Comparison of ENCODE assay signal across 8 cellular contexts in genomic region chr13:77492982-77493381, GRCh38. TPM values are rescaled to one million over a fixed set of nuclear protein-coding genes. Genes with fewer than 3 reads are reported as not detected.
A peak's percentile ranks its signal among the peaks of the same experiment; 100 is the strongest.
DNase-seq lines count a peak whose midpoint lies in the region; ATAC-seq and TF ChIP-seq lines count a peak whose summit lies in the region.

No MANE protein-coding gene starts in this region.

- no peaks in the 10 kb centered on the region for H3K79me2 ChIP-seq in smooth muscle cell (ENCODE audit: low read depth)

- H3K27ac ChIP-seq in smooth muscle cell (ENCODE audit: low read depth), result no peak overlapping the region

- TF ChIP-seq CTCF in GM13977 (IDR thresholded peaks at IDR 0.05; ENCODE audit: extremely low read depth, insufficient read depth, missing control alignments) (peak; percentile 80), smooth muscle cell (IDR thresholded peaks at IDR 0.05; ENCODE audit: borderline replicate concordance, insufficient read depth, poor library complexity, severe bottlenecking) (peak; percentile 23)

- H3F3A ChIP-seq in smooth muscle cell (ENCODE audit: low read depth), result no peaks in the 10 kb centered on the region

- H3K9ac ChIP-seq in smooth muscle cell (ENCODE audit: low read depth), result no peak overlapping the region

- in situ Hi-C loops in GM13977 (cut with MboI; ENCODE audit: low pct_unique_long_range_greater_than_20kb, low sequenced_read_pairs, unreplicated experiment), result loop anchor here (5.0 kb wide), 1 partner anchor 74 kb away; no protein-coding TSS in a partner anchor

- H3K36me3 ChIP-seq in smooth muscle cell (ENCODE audit: low read depth), result no peaks in the 10 kb centered on the region

- no peaks in the 10 kb centered on the region for H3K27me3 ChIP-seq in smooth muscle cell (ENCODE audit: low read depth)

- H2AFZ ChIP-seq in smooth muscle cell (ENCODE audit: low read depth), result no peak overlapping the region

- H3K4me3 ChIP-seq in smooth muscle cell, result no peak overlapping the region

- no peaks in the 10 kb centered on the region for H4K20me1 ChIP-seq in smooth muscle cell (ENCODE audit: low read depth)

- no peak overlapping the region for H3K4me2 ChIP-seq in smooth muscle cell

- no peaks in the 10 kb centered on the region for H3K9me3 ChIP-seq in smooth muscle cell (replicated peaks; ENCODE audit: low read depth)

- WGBS in smooth muscle cell (ENCODE audit: low lambda C conversion rate), result 69% methylated on average over 1 of the region's 1 CpG

- ATAC-seq in HG03159 (IDR thresholded peaks at IDR 0.05; ENCODE audit: unreplicated experiment), result peak; percentile 81
- ATAC-seq in esophagus mucosa, result peak; percentile 89
- ATAC-seq in GM19023 (IDR thresholded peaks at IDR 0.05; ENCODE audit: unreplicated experiment), result no peak

- no peaks in the 10 kb centered on the region for H3K4me1 ChIP-seq in smooth muscle cell (ENCODE audit: low read depth)

- peak; percentile 11 for DNase-seq in A172 (ENCODE audit: low spot score)
- no peak for DNase-seq in GM13977 (ENCODE audit: low spot score)
- peak; percentile 99 for DNase-seq in NCI-H82 treated with DMSO at 0.1 percent for 48 hours (lab: John Stamatoyannopoulos, UW; ENCODE audit: unreplicated experiment)
- DNase-seq in smooth muscle cell (lab: John Stamatoyannopoulos, UW; ENCODE audit: unreplicated experiment), result no peak
- DNase-seq in T-helper 9 cell, result no peak

RNA-seq across cellular contexts. Expression of gene SCEL, which starts 42.5 kb away (rescaled TPM):
- not detected in 2 replicates for total RNA-seq in A172 (2014; rRNA removed; shearing (Covaris generic))
- 251 TPM for total RNA-seq in esophagus mucosa
- total RNA-seq in smooth muscle cell, result 4.3 TPM in 2 replicates
- polyA plus RNA-seq in smooth muscle cell, result 0.54 and 0.55 TPM in 2 replicates

Comparison
In these comparisons a context has a peak if more than half of its experiments do, and no peak if none do; other contexts are left out.
1. DNase-seq: peak in A172 (single experiment) and NCI-H82 treated with DMSO at 0.1 percent for 48 hours (single experiment); none in GM13977 (single experiment), smooth muscle cell (single experiment) and T-helper 9 cell (single experiment).
2. RNA of gene SCEL, which starts 42.5 kb away (total RNA-seq): 251 TPM in esophagus mucosa (single experiment); 4.3 TPM in smooth muscle cell and not detected in A172; every median in the first group is over 10 times any median in the second.